In genomic region chr20:64277571-64278318, GRCh38 we compare ENCODE assay signal across 1 cellular context.
TF ChIP-seq lines count a peak whose summit lies in the region.

No MANE protein-coding gene starts in this region.

TF ChIP-seq in HepG2, 621 proteins besides CTCF, POLR2A, EP300 and RAD21 (continued from another document):
- TF ChIP-seq, protein P1, sequence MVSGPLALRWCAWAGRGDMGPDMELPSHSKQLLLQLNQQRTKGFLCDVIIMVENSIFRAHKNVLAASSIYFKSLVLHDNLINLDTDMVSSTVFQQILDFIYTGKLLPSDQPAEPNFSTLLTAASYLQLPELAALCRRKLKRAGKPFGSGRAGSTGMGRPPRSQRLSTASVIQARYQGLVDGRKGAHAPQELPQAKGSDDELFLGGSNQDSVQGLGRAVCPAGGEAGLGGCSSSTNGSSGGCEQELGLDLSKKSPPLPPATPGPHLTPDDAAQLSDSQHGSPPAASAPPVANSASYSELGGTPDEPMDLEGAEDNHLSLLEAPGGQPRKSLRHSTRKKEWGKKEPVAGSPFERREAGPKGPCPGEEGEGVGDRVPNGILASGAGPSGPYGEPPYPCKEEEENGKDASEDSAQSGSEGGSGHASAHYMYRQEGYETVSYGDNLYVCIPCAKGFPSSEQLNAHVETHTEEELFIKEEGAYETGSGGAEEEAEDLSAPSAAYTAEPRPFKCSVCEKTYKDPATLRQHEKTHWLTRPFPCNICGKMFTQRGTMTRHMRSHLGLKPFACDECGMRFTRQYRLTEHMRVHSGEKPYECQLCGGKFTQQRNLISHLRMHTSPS (CRISPR knock-in tag; IDR thresholded peaks at IDR 0.05; ENCODE audit: low read depth), result 0 out of 2 replicates have a peak, but pooled peaks have one; percentile 27
